1 cellular context compared by ENCODE assay signal in genomic region chr11:46936138-46937110, GRCh38.
TF ChIP-seq lines count a peak whose summit lies in the region.

A gene with protein sequence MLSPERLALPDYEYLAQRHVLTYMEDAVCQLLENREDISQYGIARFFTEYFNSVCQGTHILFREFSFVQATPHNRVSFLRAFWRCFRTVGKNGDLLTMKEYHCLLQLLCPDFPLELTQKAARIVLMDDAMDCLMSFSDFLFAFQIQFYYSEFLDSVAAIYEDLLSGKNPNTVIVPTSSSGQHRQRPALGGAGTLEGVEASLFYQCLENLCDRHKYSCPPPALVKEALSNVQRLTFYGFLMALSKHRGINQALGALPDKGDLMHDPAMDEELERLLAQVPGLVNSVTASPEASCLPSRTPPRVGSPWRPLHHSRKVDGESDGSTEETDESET (plus strand): TSS chr11:46936761. CDS start chr11:46936806, 45 bp downstream.

TF ChIP-seq in A549, 52 proteins besides CTCF, POLR2A, EP300 and RAD21 (continued from another document):
- TF ChIP-seq RCOR1 (IDR thresholded peaks at IDR 0.05; ENCODE audit: low read depth, low read length) (0 out of 2 replicates have a peak, but pooled peaks have one; percentile 3), BHLHE40 (IDR thresholded peaks at IDR 0.05; ENCODE audit: low read depth, low read length) (no peak), HEYL (CRISPR knock-in tag; IDR thresholded peaks at IDR 0.05) (no peak), NR3C1 (IDR thresholded peaks at IDR 0.05) (no peak), PHF8 (IDR thresholded peaks at IDR 0.05; ENCODE audit: borderline replicate concordance, low read depth) (peak; percentile 83), MAFK (IDR thresholded peaks at IDR 0.05; ENCODE audit: partially characterized antibody) (peak; percentile 91), POLR2AphosphoS2 (conservative IDR thresholded peaks at IDR 0.05; ENCODE audit: low read length) (no peak), MAZ (IDR thresholded peaks at IDR 0.05; ENCODE audit: borderline replicate concordance, low read depth, low read length) (peak; percentile 63; the same call in 1 of the 2 replicates), ZSCAN20 (CRISPR knock-in tag; IDR thresholded peaks at IDR 0.05) (no peak), ZFP36 (IDR thresholded peaks at IDR 0.05; ENCODE audit: borderline replicate concordance, partially characterized antibody) (no peak), HOXA7 (CRISPR knock-in tag; IDR thresholded peaks at IDR 0.05) (no peak), TP53 (CRISPR knock-in tag; IDR thresholded peaks at IDR 0.05) (no peak), HES2 (IDR thresholded peaks at IDR 0.05) (no peak), HOXB13 (CRISPR knock-in tag; IDR thresholded peaks at IDR 0.05; ENCODE audit: low read depth) (no peak), RARB (CRISPR knock-in tag; IDR thresholded peaks at IDR 0.05) (no peak), ESRRA (IDR thresholded peaks at IDR 0.05; ENCODE audit: borderline replicate concordance, low read length) (0 out of 2 replicates have a peak, but pooled peaks have one; percentile 11), JUN (IDR thresholded peaks at IDR 0.05) (peak in 1 of 2 experiments; percentile 52; a peak in 1 of 5 replicates), CHD4 (IDR thresholded peaks at IDR 0.05; ENCODE audit: borderline replicate concordance) (no peak), CHD2 (IDR thresholded peaks at IDR 0.05; ENCODE audit: low read length, partially characterized antibody) (peak; percentile 48), SMC3 (IDR thresholded peaks at IDR 0.05) (no peak), HOXB5 (CRISPR knock-in tag; IDR thresholded peaks at IDR 0.05) (0 out of 2 replicates have a peak, but pooled peaks have one; percentile 47), RNF2 (IDR thresholded peaks at IDR 0.05; ENCODE audit: borderline replicate concordance, low read depth) (no peak), JUNB (IDR thresholded peaks at IDR 0.05) (no peak), CBX8 (IDR thresholded peaks at IDR 0.05) (no peak), HDAC2 (IDR thresholded peaks at IDR 0.05) (no peak), TFCP2L1 (CRISPR knock-in tag; IDR thresholded peaks at IDR 0.05) (no peak), CEBPB (IDR thresholded peaks at IDR 0.05) (no peak), NFE2L2 (conservative IDR thresholded peaks at IDR 0.05; ENCODE audit: low read length) (no peak), FOSL2 (IDR thresholded peaks at IDR 0.05) (no peak), FOSL2 (CRISPR knock-in tag; IDR thresholded peaks at IDR 0.05) (no peak), SREBF2 (IDR thresholded peaks at IDR 0.05) (no peak), NPAS2 (CRISPR knock-in tag; IDR thresholded peaks at IDR 0.05; ENCODE audit: borderline replicate concordance) (no peak), MYC (IDR thresholded peaks at IDR 0.05; ENCODE audit: borderline replicate concordance, low read length) (no peak), GATA3 (IDR thresholded peaks at IDR 0.05; ENCODE audit: borderline replicate concordance) (no peak), ZNF302 (CRISPR knock-in tag; IDR thresholded peaks at IDR 0.05) (no peak)
- TF ChIP-seq, protein P1, sequence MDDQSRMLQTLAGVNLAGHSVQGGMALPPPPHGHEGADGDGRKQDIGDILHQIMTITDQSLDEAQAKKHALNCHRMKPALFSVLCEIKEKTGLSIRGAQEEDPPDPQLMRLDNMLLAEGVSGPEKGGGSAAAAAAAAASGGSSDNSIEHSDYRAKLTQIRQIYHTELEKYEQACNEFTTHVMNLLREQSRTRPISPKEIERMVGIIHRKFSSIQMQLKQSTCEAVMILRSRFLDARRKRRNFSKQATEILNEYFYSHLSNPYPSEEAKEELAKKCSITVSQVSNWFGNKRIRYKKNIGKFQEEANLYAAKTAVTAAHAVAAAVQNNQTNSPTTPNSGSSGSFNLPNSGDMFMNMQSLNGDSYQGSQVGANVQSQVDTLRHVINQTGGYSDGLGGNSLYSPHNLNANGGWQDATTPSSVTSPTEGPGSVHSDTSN (IDR thresholded peaks at IDR 0.05): no peak
- TF ChIP-seq, protein P2, sequence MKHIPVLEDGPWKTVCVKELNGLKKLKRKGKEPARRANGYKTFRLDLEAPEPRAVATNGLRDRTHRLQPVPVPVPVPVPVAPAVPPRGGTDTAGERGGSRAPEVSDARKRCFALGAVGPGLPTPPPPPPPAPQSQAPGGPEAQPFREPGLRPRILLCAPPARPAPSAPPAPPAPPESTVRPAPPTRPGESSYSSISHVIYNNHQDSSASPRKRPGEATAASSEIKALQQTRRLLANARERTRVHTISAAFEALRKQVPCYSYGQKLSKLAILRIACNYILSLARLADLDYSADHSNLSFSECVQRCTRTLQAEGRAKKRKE (CRISPR knock-in tag; IDR thresholded peaks at IDR 0.05; ENCODE audit: low read depth): no peak
- TF ChIP-seq, protein P3, sequence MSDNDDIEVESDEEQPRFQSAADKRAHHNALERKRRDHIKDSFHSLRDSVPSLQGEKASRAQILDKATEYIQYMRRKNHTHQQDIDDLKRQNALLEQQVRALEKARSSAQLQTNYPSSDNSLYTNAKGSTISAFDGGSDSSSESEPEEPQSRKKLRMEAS (IDR thresholded peaks at IDR 0.05): peak; percentile 84
- TF ChIP-seq, protein P4, sequence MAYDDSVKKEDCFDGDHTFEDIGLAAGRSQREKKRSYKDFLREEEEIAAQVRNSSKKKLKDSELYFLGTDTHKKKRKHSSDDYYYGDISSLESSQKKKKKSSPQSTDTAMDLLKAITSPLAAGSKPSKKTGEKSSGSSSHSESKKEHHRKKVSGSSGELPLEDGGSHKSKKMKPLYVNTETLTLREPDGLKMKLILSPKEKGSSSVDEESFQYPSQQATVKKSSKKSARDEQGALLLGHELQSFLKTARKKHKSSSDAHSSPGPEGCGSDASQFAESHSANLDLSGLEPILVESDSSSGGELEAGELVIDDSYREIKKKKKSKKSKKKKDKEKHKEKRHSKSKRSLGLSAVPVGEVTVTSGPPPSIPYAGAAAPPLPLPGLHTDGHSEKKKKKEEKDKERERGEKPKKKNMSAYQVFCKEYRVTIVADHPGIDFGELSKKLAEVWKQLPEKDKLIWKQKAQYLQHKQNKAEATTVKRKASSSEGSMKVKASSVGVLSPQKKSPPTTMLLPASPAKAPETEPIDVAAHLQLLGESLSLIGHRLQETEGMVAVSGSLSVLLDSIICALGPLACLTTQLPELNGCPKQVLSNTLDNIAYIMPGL (CRISPR knock-in tag; IDR thresholded peaks at IDR 0.05; ENCODE audit: borderline replicate concordance): no peak
- TF ChIP-seq, protein P5, sequence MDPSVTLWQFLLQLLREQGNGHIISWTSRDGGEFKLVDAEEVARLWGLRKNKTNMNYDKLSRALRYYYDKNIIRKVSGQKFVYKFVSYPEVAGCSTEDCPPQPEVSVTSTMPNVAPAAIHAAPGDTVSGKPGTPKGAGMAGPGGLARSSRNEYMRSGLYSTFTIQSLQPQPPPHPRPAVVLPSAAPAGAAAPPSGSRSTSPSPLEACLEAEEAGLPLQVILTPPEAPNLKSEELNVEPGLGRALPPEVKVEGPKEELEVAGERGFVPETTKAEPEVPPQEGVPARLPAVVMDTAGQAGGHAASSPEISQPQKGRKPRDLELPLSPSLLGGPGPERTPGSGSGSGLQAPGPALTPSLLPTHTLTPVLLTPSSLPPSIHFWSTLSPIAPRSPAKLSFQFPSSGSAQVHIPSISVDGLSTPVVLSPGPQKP (IDR thresholded peaks at IDR 0.05; ENCODE audit: low read depth, low read length): no peak
- TF ChIP-seq, protein P6, sequence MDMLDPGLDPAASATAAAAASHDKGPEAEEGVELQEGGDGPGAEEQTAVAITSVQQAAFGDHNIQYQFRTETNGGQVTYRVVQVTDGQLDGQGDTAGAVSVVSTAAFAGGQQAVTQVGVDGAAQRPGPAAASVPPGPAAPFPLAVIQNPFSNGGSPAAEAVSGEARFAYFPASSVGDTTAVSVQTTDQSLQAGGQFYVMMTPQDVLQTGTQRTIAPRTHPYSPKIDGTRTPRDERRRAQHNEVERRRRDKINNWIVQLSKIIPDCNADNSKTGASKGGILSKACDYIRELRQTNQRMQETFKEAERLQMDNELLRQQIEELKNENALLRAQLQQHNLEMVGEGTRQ (IDR thresholded peaks at IDR 0.05): no peak
